ENCODE assay signal across 18 cellular contexts in genomic region chr1:173860065-173860464, GRCh38. TPM values are rescaled to one million over a fixed set of nuclear protein-coding genes. Genes with fewer than 3 reads are reported as not detected.
DNase-seq lines count a peak whose midpoint lies in the region; ATAC-seq lines count a peak whose summit lies in the region.
"Had no signal": no experiment of that assay in that cellular context is flagged by ENCODE, and none has a peak within 500 bp of the region (broad histone marks: within the 10 kb centered on the region; RNA-seq: fewer than 3 reads in every experiment).

No MANE protein-coding gene starts in this region.

- H3K4me3 Mint-ChIP-seq in activated CD4-positive, alpha-beta T cell treated with anti-CD3 and anti-CD28 coated beads, Interleukin-2, amount 10 ng/mL, durations not matched to agents 7 days and 5 days = no peak overlapping the region
- H3K4me3 Mint-ChIP-seq in stimulated activated naive CD8-positive, alpha-beta T cell treated with anti-CD3 and anti-CD28 coated beads, Interleukin-15, Interleukin-2, amounts not matched to agents 100 ng/mL and 50 ng/mL, for 24 hours = no peak overlapping the region
- H3K4me3 Mint-ChIP-seq in stimulated activated memory B cell treated with anti-CD40 and anti-IgM and Interleukin-4, amounts not matched to agents 10 μg/mL and 1 μg/mL and 100 μg/mL, for 72 hours = no peak overlapping the region

- CTCF ChIA-PET in activated CD4-positive, alpha-beta T cell treated with anti-CD3 and anti-CD28 coated beads, Interleukin-2, amount 10 ng/mL, durations not matched to agents 7 days and 5 days (lab: Charles Lee) = interaction anchor here (0.9 to 1.5 kb wide), 3 partner anchors 8 to 36 kb away, joined by 3 read pairs; partner anchors contain the start of gene DARS2

- H3K27ac Mint-ChIP-seq in activated CD4-positive, alpha-beta T cell treated with anti-CD3 and anti-CD28 coated beads, Interleukin-2, amount 10 ng/mL, durations not matched to agents 7 days and 5 days = peak overlapping the region; percentile 0
- H3K27ac Mint-ChIP-seq in stimulated activated naive CD8-positive, alpha-beta T cell treated with anti-CD3 and anti-CD28 coated beads, Interleukin-15, Interleukin-2, amounts not matched to agents 100 ng/mL and 50 ng/mL, for 24 hours = peak overlapping the region; percentile 52
- H3K27ac Mint-ChIP-seq in stimulated activated memory B cell treated with anti-CD40 and anti-IgM and Interleukin-4, amounts not matched to agents 10 μg/mL and 1 μg/mL and 100 μg/mL, for 72 hours = no peak overlapping the region

- no peaks in the 10 kb centered on the region for H3K27me3 Mint-ChIP-seq in activated CD4-positive, alpha-beta T cell treated with anti-CD3 and anti-CD28 coated beads, Interleukin-2, amount 10 ng/mL, durations not matched to agents 7 days and 5 days
- H3K27me3 Mint-ChIP-seq in stimulated activated naive CD8-positive, alpha-beta T cell treated with anti-CD3 and anti-CD28 coated beads, Interleukin-15, Interleukin-2, amounts not matched to agents 100 ng/mL and 50 ng/mL, for 24 hours = no peaks in the 10 kb centered on the region
- no peaks in the 10 kb centered on the region for H3K27me3 Mint-ChIP-seq in stimulated activated memory B cell treated with anti-CD40 and anti-IgM and Interleukin-4, amounts not matched to agents 10 μg/mL and 1 μg/mL and 100 μg/mL, for 72 hours

- H3K27ac ChIP-seq in epithelial cell of prostate = peak overlapping the region; percentile 95

- POLR2A ChIA-PET in activated CD4-positive, alpha-beta T cell treated with anti-CD3 and anti-CD28 coated beads, Interleukin-2, amount 10 ng/mL, durations not matched to agents 7 days and 5 days (lab: Charles Lee) = interaction anchor here (0.5 to 0.8 kb wide), 3 partner anchors 8 to 36 kb away, joined by 5 to 6 read pairs (median 5); no protein-coding TSS in a partner anchor

- no peaks in the 10 kb centered on the region for H3K9me3 Mint-ChIP-seq in activated CD4-positive, alpha-beta T cell treated with anti-CD3 and anti-CD28 coated beads, Interleukin-2, amount 10 ng/mL, durations not matched to agents 7 days and 5 days
- H3K9me3 Mint-ChIP-seq in stimulated activated naive CD8-positive, alpha-beta T cell treated with anti-CD3 and anti-CD28 coated beads, Interleukin-15, Interleukin-2, amounts not matched to agents 100 ng/mL and 50 ng/mL, for 24 hours = no peaks in the 10 kb centered on the region
- no peaks in the 10 kb centered on the region for H3K9me3 Mint-ChIP-seq in stimulated activated memory B cell treated with anti-CD40 and anti-IgM and Interleukin-4, amounts not matched to agents 10 μg/mL and 1 μg/mL and 100 μg/mL, for 72 hours

- ATAC-seq in stimulated activated naive CD8-positive, alpha-beta T cell treated with anti-CD3 and anti-CD28 coated beads, Interleukin-15, Interleukin-2, amounts not matched to agents 100 U/mL and 50 U/mL, for 24 hours = no peak
- ATAC-seq in GM18519 (IDR thresholded peaks at IDR 0.05; ENCODE audit: low FRiP score, unreplicated experiment) = no peak
- ATAC-seq in stimulated activated memory B cell treated with anti-CD40 and anti-IgM and Interleukin-4, amounts not matched to agents 10 μg/mL and 1 μg/mL and 100 μg/mL, for 72 hours = no peak
- ATAC-seq in GM21381 (IDR thresholded peaks at IDR 0.05; ENCODE audit: unreplicated experiment) = no peak
- ATAC-seq: HCT116, PC-3 had no signal

- H3K4me1 Mint-ChIP-seq in activated CD4-positive, alpha-beta T cell treated with anti-CD3 and anti-CD28 coated beads, Interleukin-2, amount 10 ng/mL, durations not matched to agents 7 days and 5 days = peaks cover 20% of the 10 kb centered on the region
- peaks cover 25% of the 10 kb centered on the region for H3K4me1 Mint-ChIP-seq in stimulated activated naive CD8-positive, alpha-beta T cell treated with anti-CD3 and anti-CD28 coated beads, Interleukin-15, Interleukin-2, amounts not matched to agents 100 ng/mL and 50 ng/mL, for 24 hours (ENCODE audit: low read depth)
- peaks cover 27% of the 10 kb centered on the region for H3K4me1 Mint-ChIP-seq in stimulated activated memory B cell treated with anti-CD40 and anti-IgM and Interleukin-4, amounts not matched to agents 10 μg/mL and 1 μg/mL and 100 μg/mL, for 72 hours

- DNase-seq in activated CD4-positive, alpha-beta T cell treated with anti-CD3 and anti-CD28 coated beads, Interleukin-2, amount 10 ng/mL, durations not matched to agents 7 days and 5 days = no peak
- DNase-seq in activated CD4-positive, alpha-beta T cell treated with anti-CD3 and anti-CD28 coated beads, Interleukin-2, amount 50 U/mL, for 48 hours = no peak
- no peak for DNase-seq in stimulated activated naive CD8-positive, alpha-beta T cell treated with anti-CD3 and anti-CD28 coated beads, Interleukin-15, Interleukin-2, amounts not matched to agents 100 U/mL and 50 U/mL, for 24 hours
- no peak for DNase-seq in epithelial cell of prostate (ENCODE audit: low read depth, low spot score)
- DNase-seq: C1 segment of cervical spinal cord, NCI-H1092 treated with DMSO at 0.1 percent for 48 hours, NCI-H1694, NCI-H2107, NCI-H345, NCI-H526 treated with DMSO at 0.1 percent for 48 hours, PC-3 had no signal

- peaks cover 53% of the 10 kb centered on the region for H3K36me3 Mint-ChIP-seq in activated CD4-positive, alpha-beta T cell treated with anti-CD3 and anti-CD28 coated beads, Interleukin-2, amount 10 ng/mL, durations not matched to agents 7 days and 5 days (ENCODE audit: low read depth)
- H3K36me3 Mint-ChIP-seq in stimulated activated naive CD8-positive, alpha-beta T cell treated with anti-CD3 and anti-CD28 coated beads, Interleukin-15, Interleukin-2, amounts not matched to agents 100 ng/mL and 50 ng/mL, for 24 hours (ENCODE audit: low read depth) = peaks cover 61% of the 10 kb centered on the region
- H3K36me3 Mint-ChIP-seq in stimulated activated memory B cell treated with anti-CD40 and anti-IgM and Interleukin-4, amounts not matched to agents 10 μg/mL and 1 μg/mL and 100 μg/mL, for 72 hours = peaks cover 52% of the 10 kb centered on the region

RNA-seq across cellular contexts. Expression of gene GAS5, which starts 7.7 kb away (rescaled TPM):
- 100 to 1,000 TPM; 328 to 370 TPM for total RNA-seq in activated CD4-positive, alpha-beta T cell treated with anti-CD3 and anti-CD28 coated beads, Interleukin-2, amount 10 ng/mL, durations not matched to agents 7 days and 5 days

RNA-seq across cellular contexts. Expression of gene ZBTB37, which starts 8.1 kb away (rescaled TPM):
- total RNA-seq in activated CD4-positive, alpha-beta T cell treated with anti-CD3 and anti-CD28 coated beads, Interleukin-2, amount 10 ng/mL, durations not matched to agents 7 days and 5 days = 10 to 100 TPM; 10.2 to 10.9 TPM

RNA-seq across cellular contexts. Expression of gene CENPL, which starts 35.4 kb away (rescaled TPM):
- 10 to 100 TPM; 35.5 to 39.7 TPM for total RNA-seq in activated CD4-positive, alpha-beta T cell treated with anti-CD3 and anti-CD28 coated beads, Interleukin-2, amount 10 ng/mL, durations not matched to agents 7 days and 5 days

RNA-seq across cellular contexts. Expression of gene DARS2, which starts 35.6 kb away (rescaled TPM):
- total RNA-seq in activated CD4-positive, alpha-beta T cell treated with anti-CD3 and anti-CD28 coated beads, Interleukin-2, amount 10 ng/mL, durations not matched to agents 7 days and 5 days = 10 to 100 TPM; 28.1 to 30.8 TPM

RNA-seq across cellular contexts. Expression of gene SERPINC1, which starts 57.1 kb away (rescaled TPM):
- under 1 TPM; 0.17 TPM for total RNA-seq in activated CD4-positive, alpha-beta T cell treated with anti-CD3 and anti-CD28 coated beads, Interleukin-2, amount 10 ng/mL, durations not matched to agents 7 days and 5 days
- total RNA-seq: A172, HT1080, PC-3 had no signal
